ENCODE assay signal across 21 cellular contexts in genomic region chr6:23531666-23532065, GRCh38.
"Had no signal": no experiment of that assay in that cellular context is flagged by ENCODE, and none has a peak within 500 bp of the region (broad histone marks: within the 10 kb centered on the region; RNA-seq: fewer than 3 reads in every experiment).

No MANE protein-coding gene starts in this region.

- H3K27ac ChIP-seq: RWPE1, SJCRH30 had no signal

- H3K36me3 ChIP-seq: MG63, SJCRH30 had no signal

- DNase-seq: IMR-90, Karpas-422, KG1, MG63, NCI-H1092, NCI-H1105 treated with DMSO at 0.1 percent for 48 hours, NCI-H1417 treated with DMSO at 0.1 percent for 48 hours, NCI-H146, NCI-H1694 treated with DMSO at 0.1 percent for 48 hours, NCI-H1930, NCI-H2081, NCI-H2107, NCI-H2227 treated with DMSO at 0.1 percent for 48 hours, NCI-H524, NCI-H526 treated with DMSO at 0.1 percent for 48 hours, NCI-H774, SHP77 treated with DMSO at 0.1 percent for 48 hours had no signal

- ATAC-seq: HepG2, Panc1 had no signal

- H3K4me3 ChIP-seq: MG63, SJCRH30 had no signal

- H3K9me3 ChIP-seq: MG63, SJCRH30 had no signal
